Comparison of ENCODE assay signal across 7 cellular contexts in genomic region chr2:42046819-42047487, GRCh38. TPM values are rescaled to one million over a fixed set of nuclear protein-coding genes. Genes with fewer than 3 reads are reported as not detected.
A peak's percentile ranks its signal among the peaks of the same experiment; 100 is the strongest.
DNase-seq lines count a peak whose midpoint lies in the region; ATAC-seq, FAIRE-seq and TF ChIP-seq lines count a peak whose summit lies in the region.

No MANE protein-coding gene starts in this region.

- H3K36me3 ChIP-seq in muscle layer of colon (ENCODE audit: insufficient read depth, low read length) = no peaks in the 10 kb centered on the region

- peak overlapping the region; percentile 80 for H3K27ac ChIP-seq in muscle layer of colon (ENCODE audit: low read depth, low read length)

- H3K4me3 ChIP-seq in muscle layer of colon (ENCODE audit: low read depth in 1 of 2, low read length in 2 of 2) = peak overlapping the region; percentile 66 to 83

- no peak for TF ChIP-seq POLR2A in H54 (IDR thresholded peaks at IDR 0.05; ENCODE audit: low read depth, low read length)

- DNase-seq in NCI-H69 (lab: John Stamatoyannopoulos, UW) = peak; percentile 75
- DNase-seq in dermis blood vessel endothelial cell = peak; percentile 20
- DNase-seq in H54 (ENCODE audit: insufficient read length, low spot score) = no peak
- no peak for DNase-seq in NCI-H446 treated with DMSO at 0.1 percent for 48 hours (lab: John Stamatoyannopoulos, UW)
- no peak for DNase-seq in 8988T

- no peaks in the 10 kb centered on the region for H3K9me3 ChIP-seq in muscle layer of colon (ENCODE audit: low read length)

- peaks cover 20% of the 10 kb centered on the region for H3K4me1 ChIP-seq in muscle layer of colon (ENCODE audit: insufficient read depth, low read length)

- no peaks in the 10 kb centered on the region for H3K27me3 ChIP-seq in muscle layer of colon (ENCODE audit: control insufficient read depth in 1 of 2, insufficient read depth in 2 of 2, low read length in 2 of 2)

- peak; percentile 4 for ATAC-seq in GM21528 (IDR thresholded peaks at IDR 0.05; ENCODE audit: low FRiP score, unreplicated experiment)

- H3K9ac ChIP-seq in muscle layer of colon (ENCODE audit: low read length) = peak overlapping the region; percentile 50

- no peak for FAIRE-seq in H54 (lab: Jason Lieb, UNC)

RNA-seq across cellular contexts. Expression of gene PKDCC, which starts 0.9 kb away (rescaled TPM):
- total RNA-seq in dermis blood vessel endothelial cell = 2.0 and 2.6 TPM in 2 replicates

Comparison
In these comparisons a context has a peak if more than half of its experiments do, and no peak if none do; other contexts are left out.
1. DNase-seq: peak in NCI-H69 (single experiment) and dermis blood vessel endothelial cell (single experiment); none in H54 (single experiment), NCI-H446 treated with DMSO at 0.1 percent for 48 hours (single experiment) and 8988T (single experiment).